In the genomic region with DNA sequence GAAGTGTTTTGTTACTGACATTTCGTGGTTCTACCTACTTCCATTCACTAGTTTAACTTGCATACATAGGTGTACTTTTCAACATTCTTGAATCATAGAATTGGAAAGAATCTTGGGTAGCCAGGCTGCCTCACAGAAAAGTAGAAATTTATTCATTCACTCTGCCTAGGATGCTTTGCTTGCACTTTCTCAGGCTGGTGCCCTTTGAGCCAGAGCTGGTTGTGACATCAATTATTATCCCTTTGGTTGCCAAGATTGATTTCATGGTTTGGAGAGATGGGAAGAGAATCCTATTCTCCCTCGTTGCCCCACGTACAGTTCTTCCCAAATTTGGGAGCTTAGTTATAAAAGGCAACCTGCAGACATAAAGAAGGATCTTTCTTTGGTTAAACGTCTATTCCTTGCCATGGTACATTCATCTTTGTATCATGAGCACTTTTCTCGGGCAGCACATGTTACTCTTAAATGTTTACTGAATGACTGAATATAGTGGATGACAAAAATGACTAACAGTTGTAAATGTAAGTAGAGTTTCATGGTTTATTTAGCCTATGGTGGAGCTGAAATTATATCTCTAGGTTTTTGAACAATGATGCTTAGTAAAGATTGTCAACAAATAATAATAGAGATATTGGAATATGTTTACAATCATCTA, we compare ENCODE assay signal across 25 cellular contexts.
"Had no signal": no experiment of that assay in that cellular context is flagged by ENCODE, and none has a peak within 500 bp of the region (broad histone marks: within the 10 kb centered on the region; RNA-seq: fewer than 3 reads in every experiment).

No MANE protein-coding gene starts in this region.

- H3K27me3 ChIP-seq: heart right ventricle, hepatocyte, neural progenitor cell, ovary, sigmoid colon, tibial nerve, uterus had no signal

- H3K9me3 ChIP-seq: ovary had no signal

- DNase-seq: heart right ventricle; islet precursor cell; left ventricle myocardium superior; mesendoderm; naive B cell; natural killer cell; nephron progenitor cell; ovary; retina; right cardiac atrium; sigmoid colon; stimulated activated CD4-positive, alpha-beta T cell treated with anti-CD3 and anti-CD28 coated beads, Interleukin-1b, Interleukin-23, amount 100 ng/mL, for 48 hours; stimulated activated CD4-positive, alpha-beta T cell treated with anti-CD3 and anti-CD28 coated beads, Interleukin-2, amount 100 ng/mL, for 48 hours; stimulated activated CD4-positive, alpha-beta T cell treated with anti-CD3 and anti-CD28 coated beads, Interleukin-4, amount 100 ng/mL, for 4 hours; stimulated activated CD8-positive, alpha-beta memory T cell treated with anti-CD3 and anti-CD28 coated beads, Interleukin-4, amount 100 ng/mL, for 48 hours; stimulated activated naive CD4-positive, alpha-beta T cell treated with Interleukin-2 at 50 U/mL for 16 hours; stimulated activated naive CD8-positive, alpha-beta T cell treated with anti-CD3 and anti-CD28 coated beads, Interleukin-15, amount 100 ng/mL, for 72 hours; substantia nigra; uterus had no signal

- H3K4me1 ChIP-seq: heart right ventricle, sigmoid colon, tibial nerve, uterus had no signal

- ATAC-seq: heart right ventricle; left ventricle myocardium superior; natural killer cell; right cardiac atrium; stimulated activated memory B cell treated with anti-CD40 and anti-IgM and Interleukin-4, amounts not matched to agents 10 μg/mL and 1 μg/mL and 100 μg/mL, for 72 hours; stimulated activated naive CD8-positive, alpha-beta T cell treated with anti-CD3 and anti-CD28 coated beads, Interleukin-15, amount 100 ng/mL, for 72 hours had no signal

- H3K36me3 ChIP-seq: heart right ventricle, neural progenitor cell, ovary, sigmoid colon, uterus had no signal

- H3K4me3 ChIP-seq: hepatocyte, lung, neural progenitor cell, ovary, sigmoid colon, smooth muscle cell, tibial nerve, uterus had no signal

- H3K27ac ChIP-seq: hepatocyte, neural progenitor cell, ovary, sigmoid colon, tibial nerve, uterus had no signal
